24 cellular contexts compared by ENCODE assay signal in genomic region chr12:41439858-41440257, GRCh38.
"Had no signal": no experiment of that assay in that cellular context is flagged by ENCODE, and none has a peak within 500 bp of the region (broad histone marks: within the 10 kb centered on the region; RNA-seq: fewer than 3 reads in every experiment).

No MANE protein-coding gene starts in this region.

- DNase-seq: activated B cell treated with CpG ODN at 0.5 μM for 24 hours; activated CD4-positive, alpha-beta T cell treated with anti-CD3 and anti-CD28 coated beads for 1 hour; activated CD4-positive, alpha-beta T cell treated with anti-CD3 and anti-CD28 coated beads, Interleukin-2, amount 10 ng/mL, durations not matched to agents 24 days and 14 days; activated CD4-positive, alpha-beta T cell treated with anti-CD3 and anti-CD28 coated beads, Interleukin-2, amount 50 U/mL, for 48 hours; activated CD8-positive, alpha-beta memory T cell treated with anti-CD3 and anti-CD28 coated beads, Interleukin-2, amount 10 ng/mL, durations not matched to agents 7 days and 5 days; activated effector memory CD4-positive, alpha-beta T cell treated with anti-CD3 and anti-CD28 coated beads, Interleukin-2, amount 50 U/mL, for 16 hours; activated naive CD4-positive, alpha-beta T cell treated with Interleukin-2 at 50 U/mL for 16 hours; activated T-cell treated with anti-CD3 and anti-CD28 coated beads, Interleukin-2, amount 50 U/mL, for 24 hours; amygdala; brain microvascular endothelial cell; Kasumi-1; NCI-H1092; NCI-H1930; NCI-H2171; NCI-H2227 treated with DMSO at 0.1 percent for 48 hours; NCI-H446 treated with DMSO at 0.1 percent for 48 hours; NCI-H524 treated with DMSO at 0.1 percent for 48 hours; NCI-H748 treated with DMSO at 0.1 percent for 48 hours; NK-92 treated with Interleukin-12 subunit alpha and Interleukin-12 subunit beta, amount 100 ng/mL, for 24 hours; PC-3; SHP77 treated with DMSO at 0.1 percent for 48 hours had no signal

- FAIRE-seq: astrocyte, RCC 7860 had no signal

- H3K27ac ChIP-seq: brain microvascular endothelial cell, cardiac muscle cell had no signal

- H3K27me3 ChIP-seq: brain microvascular endothelial cell, cardiac muscle cell had no signal

- H3K36me3 ChIP-seq: brain microvascular endothelial cell, cardiac muscle cell had no signal

- H3K4me3 ChIP-seq: cardiac muscle cell had no signal
